Comparison of ENCODE assay signal across 8 cellular contexts in genomic region chr3:27714692-27715453, GRCh38. TPM values are rescaled to one million over a fixed set of nuclear protein-coding genes. Genes with fewer than 3 reads are reported as not detected.
DNase-seq lines count a peak whose midpoint lies in the region.

No MANE protein-coding gene starts in this region.

- no peaks in the 10 kb centered on the region for H3K9me3 ChIP-seq in stomach smooth muscle (ENCODE audit: control insufficient read depth in 2 of 2, low read length in 2 of 2)

- H3K4me1 Mint-ChIP-seq in immature natural killer cell = peaks cover 68 to 81% of the 10 kb centered on the region in 2 donors

- H3K27ac Mint-ChIP-seq in immature natural killer cell = peak overlapping the region; percentile 90 to 98 (median 97)

- no peaks in the 10 kb centered on the region for H3K36me3 ChIP-seq in stomach smooth muscle (ENCODE audit: control insufficient read depth in 2 of 2, insufficient read depth in 2 of 2, low read length in 2 of 2)

- H3K9ac ChIP-seq in stomach smooth muscle (ENCODE audit: low read length in 2 of 2) = no peak overlapping the region

- peak overlapping the region; percentile 97 to 100 (median 99) for H3K4me3 Mint-ChIP-seq in immature natural killer cell

- no peak overlapping the region for H3K27ac ChIP-seq in stomach smooth muscle (ENCODE audit: low read length)

- H3K27me3 Mint-ChIP-seq in immature natural killer cell (ENCODE audit: low read depth in 3 of 3) = peaks cover 9 to 38% (median 24%) of the 10 kb centered on the region in 3 donors

- peaks cover 25% of the 10 kb centered on the region for H3K4me1 ChIP-seq in stomach smooth muscle (ENCODE audit: control insufficient read depth, insufficient read depth, low read length)

- H3K36me3 Mint-ChIP-seq in immature natural killer cell = peaks cover 31 to 46% (median 45%) of the 10 kb centered on the region in 3 donors

- peak overlapping the region; percentile 20 to 54 for H3K4me3 ChIP-seq in stomach smooth muscle (ENCODE audit: low read length in 2 of 2)

- H3K9me3 Mint-ChIP-seq in immature natural killer cell = no peaks in the 10 kb centered on the region

- peak; percentile 18 for DNase-seq in activated gamma-delta T cell (lab: John Stamatoyannopoulos, UW)
- DNase-seq in activated gamma-delta T cell treated with Interleukin-2 at 50 U/mL for 16 hours = no peak
- DNase-seq in activated CD8-positive, alpha-beta memory T cell treated with anti-CD3 and anti-CD28 coated beads, Interleukin-2, amount 50 U/mL, for 4 hours = peak; percentile 41
- DNase-seq in immature natural killer cell = peak; percentile 31 to 39 (median 37)
- DNase-seq in NCI-H2107 (lab: John Stamatoyannopoulos, UW) = no peak
- no peak for DNase-seq in H4 (ENCODE audit: low spot score)
- DNase-seq in NCI-H1105 treated with DMSO at 0.1 percent for 48 hours (lab: John Stamatoyannopoulos, UW) = no peak

- peaks cover 46 to 60% of the 10 kb centered on the region in 2 donors for H3K27me3 ChIP-seq in stomach smooth muscle (ENCODE audit: control insufficient read depth in 1 of 2, insufficient read depth in 2 of 2, low read length in 2 of 2)

RNA-seq across cellular contexts. Expression of gene EOMES, which starts 7.2 kb away (rescaled TPM):
- polyA plus RNA-seq in immature natural killer cell = 100 to 1,000 TPM in 2 of 3 donors, 10 to 100 TPM in 1; 96.5 to 189 (median 158) TPM
- total RNA-seq in H4 (2014; rRNA removed; shearing (Covaris generic)) = 0.17 TPM in 1 of 2 replicates, not detected in the other

Comparison
In these comparisons a context has a peak if more than half of its experiments do, and no peak if none do; other contexts are left out.
1. DNase-seq: peak in activated gamma-delta T cell (single experiment), activated CD8-positive, alpha-beta memory T cell treated with anti-CD3 and anti-CD28 coated beads, Interleukin-2, amount 50 U/mL, for 4 hours (single experiment) and immature natural killer cell (3 of 3); none in activated gamma-delta T cell treated with Interleukin-2 at 50 U/mL for 16 hours (single experiment), NCI-H2107 (single experiment), H4 (single experiment) and NCI-H1105 treated with DMSO at 0.1 percent for 48 hours (single experiment).